Comparison of ENCODE assay signal across 1 cellular context in genomic region chr9:129262261-129262660, GRCh38.
TF ChIP-seq lines count a peak whose summit lies in the region.

No MANE protein-coding gene starts in this region.

TF ChIP-seq in HepG2, 621 proteins besides CTCF, POLR2A, EP300 and RAD21 (continued from another document):
- TF ChIP-seq ZBTB49 (CRISPR knock-in tag; IDR thresholded peaks at IDR 0.05; ENCODE audit: borderline replicate concordance) (no peak), ARID4A (CRISPR knock-in tag; IDR thresholded peaks at IDR 0.05; ENCODE audit: borderline replicate concordance) (no peak)
